ENCODE assay signal across 1 cellular context in the genomic region with DNA sequence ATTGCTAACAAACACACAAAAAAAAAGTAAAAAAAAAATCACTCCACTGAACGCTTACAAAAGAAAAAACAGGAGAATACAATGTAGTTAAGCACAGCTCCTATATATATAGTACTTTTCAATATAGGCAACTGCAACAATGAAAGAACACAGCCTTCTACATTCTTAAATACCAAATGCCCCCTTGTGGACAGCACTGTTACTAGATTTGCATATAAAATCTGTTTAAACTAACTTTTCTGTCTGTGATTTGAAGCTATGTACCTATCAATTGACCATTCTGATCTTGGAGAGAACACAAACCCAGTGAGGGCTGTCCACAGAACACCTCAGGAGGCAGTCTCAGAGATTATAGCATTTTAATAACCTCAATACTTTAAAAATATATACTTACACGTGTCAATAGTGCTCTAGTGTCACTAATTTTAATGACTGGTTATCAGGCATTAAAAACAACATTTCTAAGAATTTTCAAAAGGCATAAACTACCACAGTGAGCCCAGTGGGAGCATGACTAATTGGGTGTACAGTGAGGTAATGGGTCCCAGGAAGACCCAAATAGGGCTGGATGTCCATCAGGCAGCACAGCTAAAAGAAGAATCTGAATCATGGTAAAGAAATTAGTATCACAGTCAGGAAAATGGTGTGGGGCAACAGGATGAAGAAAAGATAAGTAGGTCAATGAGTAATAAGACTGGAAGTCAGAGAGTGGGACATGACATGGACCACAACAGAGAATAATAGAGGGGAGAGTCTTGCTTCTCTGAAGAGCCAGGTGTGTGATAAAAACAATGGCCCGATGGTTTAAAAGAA.
TF ChIP-seq lines count a peak whose summit lies in the region.

No MANE protein-coding gene starts in this region.

TF ChIP-seq in IMR-90, 13 proteins besides CTCF, POLR2A, EP300 and RAD21:
- TF ChIP-seq RFX5 (IDR thresholded peaks at IDR 0.05; ENCODE audit: low read depth, low read length) (no peak), CEBPB (IDR thresholded peaks at IDR 0.05; ENCODE audit: low read depth, low read length) (no peak), MAZ (IDR thresholded peaks at IDR 0.05; ENCODE audit: borderline replicate concordance, low read depth, low read length) (no peak), CHD1 (IDR thresholded peaks at IDR 0.05; ENCODE audit: low read depth, low read length) (no peak), SMC3 (IDR thresholded peaks at IDR 0.05; ENCODE audit: low read depth, low read length) (peak; percentile 76), RCOR1 (IDR thresholded peaks at IDR 0.05; ENCODE audit: insufficient replicate concordance, low read length) (no peak)
